10 cellular contexts compared by ENCODE assay signal in genomic region chr13:49308104-49308875, GRCh38.
DNase-seq lines count a peak whose midpoint lies in the region; ATAC-seq and TF ChIP-seq lines count a peak whose summit lies in the region.
"Had no signal": no experiment of that assay in that cellular context is flagged by ENCODE, and none has a peak within 500 bp of the region (broad histone marks: within the 10 kb centered on the region; RNA-seq: fewer than 3 reads in every experiment).

No MANE protein-coding gene starts in this region.

- intact Hi-C loops in breast epithelium (cut with DNase I; ENCODE audit: low total_unique reads), result loop anchor here (5.0 to 10.0 kb wide), 3 partner anchors 229 to 829 kb away; no protein-coding TSS in a partner anchor
- intact Hi-C loops in MCF 10A (cut with micrococcal nuclease), result no loop called here
- intact Hi-C loops in Right ventricle myocardium superior (cut with DNase I), result loop anchor here (5.0 kb wide), 1 partner anchor 134 kb away; the partner anchor contains the start of genes CAB39L and SETDB2
- intact Hi-C loops in ovary (cut with DNase I), result loop anchor here in 2 of 4 donors (10.0 kb wide), 2 partner anchors 277 to 297 kb away; partner anchors contain the start of gene RCBTB1 (in 1 of the 2)
- intact Hi-C loops in vagina (cut with DNase I), result no loop called here

- no peaks in the 10 kb centered on the region for H3K36me3 Mint-ChIP-seq in MCF 10A (ENCODE audit: insufficient read depth, unreplicated experiment)

- DNase-seq in breast epithelium (ENCODE audit: low spot score in 2 of 2) (peak; percentile 68 to 93), MCF 10A (ENCODE audit: unreplicated experiment) (no peak), Right ventricle myocardium superior (peak; percentile 91), ovary (peak; percentile 90 to 95 (median 94)), vagina (ENCODE audit: extremely low spot score in 2 of 2) (peak in 1 of 2 donors; percentile 96), T-helper 1 cell (no peak)
- DNase-seq in activated T-cell treated with anti-CD3 and anti-CD28 coated beads, Interleukin-2, amount 50 U/mL, for 1 hour, result no peak
- DNase-seq: 8988T, immature natural killer cell had no signal

- BruUV-seq in MCF 10A (replicated peaks; lab: Mats Ljungman, UMichigan), result no TSS peak

- peak overlapping the region in 1 of 3 donors; percentile 38 for H3K4me3 ChIP-seq in breast epithelium
- no peak overlapping the region for H3K4me3 ChIP-seq in ovary
- no peak overlapping the region for H3K4me3 ChIP-seq in vagina

- H3K27me3 ChIP-seq in breast epithelium (no peaks in the 10 kb centered on the region), ovary (no peaks in the 10 kb centered on the region), vagina (no peaks in the 10 kb centered on the region)

- H3K36me3 ChIP-seq in breast epithelium, result no peaks in the 10 kb centered on the region
- H3K36me3 ChIP-seq in ovary, result no peaks in the 10 kb centered on the region
- no peaks in the 10 kb centered on the region for H3K36me3 ChIP-seq in vagina

- no peak overlapping the region for H3K27ac Mint-ChIP-seq in MCF 10A (ENCODE audit: low read depth, unreplicated experiment)
- H3K27ac Mint-ChIP-seq: immature natural killer cell had no signal

- peaks cover 4% of the 10 kb centered on the region for H3K4me1 Mint-ChIP-seq in MCF 10A (ENCODE audit: insufficient read depth, unreplicated experiment)
- H3K4me1 Mint-ChIP-seq: immature natural killer cell had no signal

- H3K27me3 Mint-ChIP-seq in MCF 10A (ENCODE audit: insufficient read depth, unreplicated experiment), result no peaks in the 10 kb centered on the region

- CTCF ChIA-PET in MCF 10A (lab: Yijun Ruan, JAX), result interaction anchor here (0.9 to 1.4 kb wide), 3 partner anchors 128 to 298 kb away, joined by 3 read pairs; no protein-coding TSS in a partner anchor

- WGBS in ovary, 3 donors, result 3 to 13% (median 5%) methylated on average over 7 of the region's 7 CpGs

- ATAC-seq in Right ventricle myocardium superior (ENCODE audit: poor library complexity), result peak; percentile 92
- no peak for ATAC-seq in HG03354 (IDR thresholded peaks at IDR 0.05; ENCODE audit: poor library complexity, severe bottlenecking, unreplicated experiment)

- H3K9me3 ChIP-seq in breast epithelium (no peaks in the 10 kb centered on the region), ovary (no peaks in the 10 kb centered on the region), vagina (no peaks in the 10 kb centered on the region)

- POLR2A ChIA-PET in MCF 10A (lab: Yijun Ruan, JAX), result interaction anchor here (0.5 to 1.2 kb wide), 2 partner anchors 135 to 292 kb away, joined by 3 to 5 read pairs; no protein-coding TSS in a partner anchor

- H3K4me1 ChIP-seq in breast epithelium (peaks cover 3 to 8% of the 10 kb centered on the region in 2 donors), ovary (ENCODE audit: insufficient read depth) (peaks cover 13% of the 10 kb centered on the region), vagina (peaks cover 37% of the 10 kb centered on the region)

- TF ChIP-seq EP300 in ovary (IDR thresholded peaks at IDR 0.05), result peak; percentile 39

- H3K9me3 Mint-ChIP-seq in MCF 10A (ENCODE audit: unreplicated experiment), result no peaks in the 10 kb centered on the region
- H3K9me3 Mint-ChIP-seq: immature natural killer cell had no signal

- TF ChIP-seq POLR2A in breast epithelium (IDR thresholded peaks at IDR 0.05), result no peak
- TF ChIP-seq POLR2A in ovary (IDR thresholded peaks at IDR 0.05), result no peak
- no peak for TF ChIP-seq POLR2A in vagina (IDR thresholded peaks at IDR 0.05)

- peak overlapping the region; percentile 86 to 94 for H3K27ac ChIP-seq in breast epithelium
- H3K27ac ChIP-seq in ovary, result peak overlapping the region; percentile 80 to 93
- H3K27ac ChIP-seq in vagina, result peak overlapping the region; percentile 82

- peak in 1 of 3 donors; percentile 19 for TF ChIP-seq CTCF in breast epithelium (IDR thresholded peaks at IDR 0.05)
- no peak for TF ChIP-seq CTCF in MCF 10A (IDR thresholded peaks at IDR 0.05; ENCODE audit: unreplicated experiment)
- TF ChIP-seq CTCF in ovary (IDR thresholded peaks at IDR 0.05), result peak in 1 of 3 donors; percentile 26
- TF ChIP-seq CTCF in vagina (IDR thresholded peaks at IDR 0.05), result no peak

- H3K4me3 Mint-ChIP-seq in MCF 10A (ENCODE audit: unreplicated experiment), result no peak overlapping the region
- H3K4me3 Mint-ChIP-seq: immature natural killer cell had no signal

Comparison
In these comparisons a context has a peak if more than half of its experiments do, and no peak if none do; other contexts are left out.
1. DNase-seq: peak in breast epithelium (2 of 2), Right ventricle myocardium superior (single experiment) and ovary (5 of 5); none in MCF 10A (single experiment), T-helper 1 cell (0 of 5) and activated T-cell treated with anti-CD3 and anti-CD28 coated beads, Interleukin-2, amount 50 U/mL, for 1 hour (single experiment).
2. intact Hi-C loops: an anchor here in breast epithelium (5.0 to 10.0 kb wide) and Right ventricle myocardium superior (5.0 kb wide); none called in MCF 10A and vagina.
3. Peak in every context shown above with its lines, with median percentiles within 50 percentile points of each other: H3K27ac ChIP-seq.